Comparison of ENCODE assay signal across 19 cellular contexts in genomic region chr5:76351176-76351575, GRCh38. TPM values are rescaled to one million over a fixed set of nuclear protein-coding genes. Genes with fewer than 3 reads are reported as not detected.
DNase-seq lines count a peak whose midpoint lies in the region; ATAC-seq and TF ChIP-seq lines count a peak whose summit lies in the region.
"Had no signal": no experiment of that assay in that cellular context is flagged by ENCODE, and none has a peak within 500 bp of the region (broad histone marks: within the 10 kb centered on the region; RNA-seq: fewer than 3 reads in every experiment).

No MANE protein-coding gene starts in this region.

- no peak overlapping the region for H3K27ac Mint-ChIP-seq in endodermal cell
- H3K27ac Mint-ChIP-seq: activated T-cell treated with anti-CD3 and anti-CD28 coated beads, Interleukin-2, amount 50 U/mL, for 24 hours; T-helper 17 cell had no signal

- no peaks in the 10 kb centered on the region for H4K20me1 ChIP-seq in BLaER1 treated with 17β-estradiol and CSF1 and Interleukin-3, amounts not matched to agents 10 nM and 100 nM

- no peak for TF ChIP-seq CTCF in endodermal cell (conservative IDR thresholded peaks at IDR 0.05)

- peak; percentile 33 for ATAC-seq in GM19455 (IDR thresholded peaks at IDR 0.05; ENCODE audit: unreplicated experiment)
- peak; percentile 29 for ATAC-seq in HG02642 (IDR thresholded peaks at IDR 0.05; ENCODE audit: poor library complexity, unreplicated experiment)
- peak; percentile 28 for ATAC-seq in HG03354 (IDR thresholded peaks at IDR 0.05; ENCODE audit: poor library complexity, severe bottlenecking, unreplicated experiment)
- ATAC-seq: pancreas had no signal

- no peaks in the 10 kb centered on the region for H3K36me3 ChIP-seq in BLaER1 treated with 17β-estradiol and CSF1 and Interleukin-3, amounts not matched to agents 10 nM and 100 nM
- no peaks in the 10 kb centered on the region for H3K36me3 ChIP-seq in effector memory CD4-positive, alpha-beta T cell (ENCODE audit: control insufficient read depth, insufficient read depth, low read length)
- no peaks in the 10 kb centered on the region for H3K36me3 ChIP-seq in endodermal cell (ENCODE audit: control insufficient read depth, insufficient read depth, low read length)
- H3K36me3 ChIP-seq: pancreas had no signal

- H3K4me1 ChIP-seq in BLaER1 treated with 17β-estradiol and CSF1 and Interleukin-3, amounts not matched to agents 10 nM and 100 nM, result peaks cover 0 to 31% (median 15%) of the 10 kb centered on the region in 10 experiments; a peak in 13 of 20 replicates
- H3K4me1 ChIP-seq in effector memory CD4-positive, alpha-beta T cell (ENCODE audit: control insufficient read depth, insufficient read depth, low read length, poor library complexity, severe bottlenecking), result no peaks in the 10 kb centered on the region
- H3K4me1 ChIP-seq in endodermal cell (ENCODE audit: control insufficient read depth, insufficient read depth, low read length), result no peaks in the 10 kb centered on the region
- H3K4me1 ChIP-seq: pancreas, testis had no signal

- peaks cover 31% of the 10 kb centered on the region for H3K4me1 Mint-ChIP-seq in endodermal cell
- H3K4me1 Mint-ChIP-seq: T-helper 17 cell had no signal

- H3K9ac ChIP-seq in BLaER1 treated with 17β-estradiol and CSF1 and Interleukin-3, amounts not matched to agents 10 nM and 100 nM, result no peak overlapping the region
- H3K9ac ChIP-seq in endodermal cell (ENCODE audit: extremely low read depth, low read length, poor library complexity, severe bottlenecking), result no peak overlapping the region

- no peak overlapping the region for H3K4me3 ChIP-seq in BLaER1 treated with 17β-estradiol and CSF1 and Interleukin-3, amounts not matched to agents 10 nM and 100 nM
- no peak overlapping the region for H3K4me3 ChIP-seq in effector memory CD4-positive, alpha-beta T cell (ENCODE audit: insufficient read depth, low read depth, low read length, poor library complexity, severe bottlenecking)
- no peak overlapping the region for H3K4me3 ChIP-seq in endodermal cell (ENCODE audit: low read length)
- H3K4me3 ChIP-seq: pancreas, testis had no signal

- DNase-seq in NCI-H345 treated with DMSO at 0.1 percent for 48 hours (lab: John Stamatoyannopoulos, UW; ENCODE audit: unreplicated experiment) (no peak), NCI-H524 treated with DMSO at 0.1 percent for 48 hours (lab: John Stamatoyannopoulos, UW) (no peak), endodermal cell (no peak)
- DNase-seq in effector memory CD4-positive, alpha-beta T cell, result no peak
- DNase-seq: activated CD4-positive, alpha-beta T cell treated with anti-CD3 and anti-CD28 coated beads for 48 hours; activated T-cell treated with anti-CD3 and anti-CD28 coated beads, Interleukin-2, amount 50 U/mL, for 24 hours; CD8-positive, alpha-beta memory T cell; GF-D8; head of caudate nucleus; kidney glomerular epithelial cell; NCI-H1105; pancreas; T-helper 17 cell; testis had no signal

- H3K27me3 Mint-ChIP-seq in endodermal cell (ENCODE audit: insufficient read depth), result no peaks in the 10 kb centered on the region
- H3K27me3 Mint-ChIP-seq: activated T-cell treated with anti-CD3 and anti-CD28 coated beads, Interleukin-2, amount 50 U/mL, for 24 hours; CD8-positive, alpha-beta memory T cell; T-helper 17 cell had no signal

- no peak overlapping the region for H3K4me3 Mint-ChIP-seq in endodermal cell
- H3K4me3 Mint-ChIP-seq: activated T-cell treated with anti-CD3 and anti-CD28 coated beads, Interleukin-2, amount 50 U/mL, for 24 hours; CD8-positive, alpha-beta memory T cell; T-helper 17 cell had no signal

- H3K9me3 ChIP-seq in BLaER1 treated with 17β-estradiol and CSF1 and Interleukin-3, amounts not matched to agents 10 nM and 100 nM (replicated peaks in 1 of 11), result no peaks in the 10 kb centered on the region
- H3K9me3 ChIP-seq in effector memory CD4-positive, alpha-beta T cell (ENCODE audit: control insufficient read depth, low read length), result no peaks in the 10 kb centered on the region
- H3K9me3 ChIP-seq in endodermal cell (ENCODE audit: control insufficient read depth, low read length), result no peaks in the 10 kb centered on the region
- H3K9me3 ChIP-seq: pancreas, testis had no signal

- H3K36me3 Mint-ChIP-seq in endodermal cell (ENCODE audit: low read depth), result no peaks in the 10 kb centered on the region

- H3K4me2 ChIP-seq in BLaER1 treated with 17β-estradiol and CSF1 and Interleukin-3, amounts not matched to agents 10 nM and 100 nM, result peak overlapping the region in 6 of 11 experiments; percentile 7 to 54 (median 34); a peak in 11 of 22 replicates

- no peaks in the 10 kb centered on the region for H3K27me3 ChIP-seq in BLaER1 treated with 17β-estradiol and CSF1 and Interleukin-3, amounts not matched to agents 10 nM and 100 nM
- no peaks in the 10 kb centered on the region for H3K27me3 ChIP-seq in effector memory CD4-positive, alpha-beta T cell (replicated peaks; ENCODE audit: control insufficient read depth, insufficient read depth, low read length, poor library complexity, severe bottlenecking)
- no peaks in the 10 kb centered on the region for H3K27me3 ChIP-seq in endodermal cell (ENCODE audit: control insufficient read depth, insufficient read depth, low read length, poor library complexity, severe bottlenecking)
- H3K27me3 ChIP-seq: pancreas, testis had no signal

- no peak overlapping the region for H3K27ac ChIP-seq in BLaER1 treated with 17β-estradiol and CSF1 and Interleukin-3, amounts not matched to agents 10 nM and 100 nM
- H3K27ac ChIP-seq in effector memory CD4-positive, alpha-beta T cell (ENCODE audit: insufficient read depth, low read length, poor library complexity, severe bottlenecking), result no peak overlapping the region
- no peak overlapping the region for H3K27ac ChIP-seq in endodermal cell (ENCODE audit: low read depth, low read length)
- H3K27ac ChIP-seq: epithelial cell of prostate, pancreas, testis had no signal

- no peaks in the 10 kb centered on the region for H3K9me3 Mint-ChIP-seq in endodermal cell
- H3K9me3 Mint-ChIP-seq: activated T-cell treated with anti-CD3 and anti-CD28 coated beads, Interleukin-2, amount 50 U/mL, for 24 hours; CD8-positive, alpha-beta memory T cell had no signal

- WGBS in endodermal cell (ENCODE audit: insufficient coverage in 1 of 2, insufficient read length in 1 of 2), 2 experiments, result 88 to 94% methylated on average over 4 of the region's 4 CpGs

RNA-seq across cellular contexts. Expression of gene IQGAP2, which starts 51.9 kb away (rescaled TPM):
- total RNA-seq in endodermal cell, result 10 to 100 TPM in 1 of 2 donors, 1 to 10 TPM in 1; 8.3 to 19.4 TPM
- polyA plus RNA-seq in endodermal cell (2013, experiment 1 of 2), result 19.4 TPM
- polyA plus RNA-seq in endodermal cell (2013, experiment 2 of 2), result 17.3 TPM
